10 cellular contexts compared by ENCODE assay signal in the genomic region with DNA sequence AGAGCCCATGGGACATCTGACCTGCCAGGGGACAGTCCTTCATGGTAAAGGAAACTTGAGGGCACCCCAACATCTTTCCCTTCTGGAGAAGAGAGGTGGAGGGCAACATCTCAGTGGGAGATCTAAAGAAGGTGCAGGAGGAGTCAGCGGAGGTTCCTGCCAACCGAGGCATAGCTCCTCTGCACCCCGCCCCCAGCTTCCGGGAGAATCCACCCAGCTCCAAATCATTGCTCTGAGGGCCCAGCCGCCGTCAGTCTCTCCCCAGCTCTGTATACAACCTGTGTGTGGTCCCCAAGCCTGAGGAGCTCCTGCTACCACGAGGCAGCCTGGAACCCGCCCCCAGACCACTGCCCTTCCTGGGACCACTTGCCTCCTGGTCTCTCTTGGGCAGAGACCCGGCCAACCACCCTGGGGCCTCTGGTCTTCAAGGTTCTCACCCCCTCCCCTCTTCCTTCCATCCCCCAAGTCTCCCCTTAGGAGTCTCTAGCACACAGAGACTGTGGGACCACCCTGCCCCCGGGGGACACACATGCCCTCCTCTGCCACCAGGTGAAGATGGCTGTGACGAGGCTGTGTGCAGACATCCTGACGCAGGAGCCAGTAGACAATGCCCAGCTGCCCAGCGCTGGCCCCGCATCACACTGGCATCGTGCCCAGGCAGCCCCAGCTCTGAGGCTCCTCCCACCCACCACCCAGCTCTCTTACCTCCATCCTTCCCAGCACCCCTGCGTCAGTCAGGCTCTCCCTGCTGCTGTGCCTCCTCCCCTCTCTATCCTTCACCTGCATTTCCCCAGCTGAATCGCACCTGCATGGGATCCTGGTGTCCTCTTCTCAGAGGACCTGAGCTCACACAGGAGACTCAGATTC. TPM values are rescaled to one million over a fixed set of nuclear protein-coding genes. Genes with fewer than 3 reads are reported as not detected.
DNase-seq lines count a peak whose midpoint lies in the region; ATAC-seq, FAIRE-seq and TF ChIP-seq lines count a peak whose summit lies in the region.
"Had no signal": no experiment of that assay in that cellular context is flagged by ENCODE, and none has a peak within 500 bp of the region (broad histone marks: within the 10 kb centered on the region; RNA-seq: fewer than 3 reads in every experiment).

No MANE protein-coding gene starts in this region.

- H3K4me1 ChIP-seq in GM12878 (ENCODE audit: control insufficient read depth, insufficient read depth, low read length), result peaks cover 10% of the 10 kb centered on the region

- no peaks in the 10 kb centered on the region for H3K36me3 Mint-ChIP-seq in stimulated activated memory B cell treated with anti-CD40 and anti-IgM and Interleukin-4, amounts not matched to agents 10 μg/mL and 1 μg/mL and 100 μg/mL, for 72 hours

- H3K9ac ChIP-seq in GM12878 (ENCODE audit: control insufficient read depth, insufficient read depth, low read length), result no peak overlapping the region

- H3K9me3 Mint-ChIP-seq in stimulated activated memory B cell treated with anti-CD40 and anti-IgM and Interleukin-4, amounts not matched to agents 10 μg/mL and 1 μg/mL and 100 μg/mL, for 72 hours, result no peaks in the 10 kb centered on the region

- no peak for TF ChIP-seq POLR2A in GM12878 (IDR thresholded peaks at IDR 0.05; ENCODE audit: low read depth, low read length)

- TF ChIP-seq CTCF in GM12878 (IDR thresholded peaks at IDR 0.05 in 2 of 3, conservative IDR thresholded peaks at IDR 0.05 in 1 of 3; ENCODE audit: control insufficient read depth in 2 of 3, extremely low read depth in 1 of 3, insufficient read depth in 1 of 3, low read depth in 3 of 3, low read length in 3 of 3), result no peak

- no peak overlapping the region for H3K4me3 ChIP-seq in GM12878

- H3K27ac ChIP-seq in GM12878 (ENCODE audit: control insufficient read depth, insufficient read depth), result no peak overlapping the region

- 0 out of 2 replicates have a peak overlapping the region, but pooled peaks have one; percentile 17 for H3K4me2 ChIP-seq in GM12878 (ENCODE audit: control insufficient read depth, insufficient read depth)

- H4K20me1 ChIP-seq in GM12878 (ENCODE audit: control insufficient read depth, insufficient read depth), result no peaks in the 10 kb centered on the region

- CTCF ChIA-PET in GM12878 (lab: Yijun Ruan, JAX), result no interaction called here

- H3K79me2 ChIP-seq in GM12878 (ENCODE audit: control insufficient read depth, insufficient read depth, low read length), result no peaks in the 10 kb centered on the region

- no peaks in the 10 kb centered on the region for H3K36me3 ChIP-seq in GM12878 (ENCODE audit: control insufficient read depth in 2 of 2, insufficient read depth in 2 of 2, low read length in 1 of 2)

- peaks cover 5 to 13% of the 10 kb centered on the region in 2 experiments; a peak in 3 of 4 replicates for H3K27me3 ChIP-seq in GM12878 (replicated peaks in 1 of 2; ENCODE audit: control insufficient read depth in 2 of 2, insufficient read depth in 2 of 2, low read length in 1 of 2)

- 15% methylated on average over 17 of the region's 17 CpGs for WGBS in GM12878 (ENCODE audit: insufficient coverage, insufficient replicate concordance, low lambda C conversion rate, missing lambda C conversion rate)

- POLR2A ChIA-PET in GM12878 (lab: Charles Lee), result no interaction called here

- H3K9me3 ChIP-seq in GM12878 (replicated peaks; ENCODE audit: control insufficient read depth, insufficient read depth, low read length), result no peaks in the 10 kb centered on the region

- no TSS peak for BruUV-seq in GM12878 (replicated peaks; lab: Mats Ljungman, UMichigan)

- H3K27me3 Mint-ChIP-seq in stimulated activated memory B cell treated with anti-CD40 and anti-IgM and Interleukin-4, amounts not matched to agents 10 μg/mL and 1 μg/mL and 100 μg/mL, for 72 hours, result peaks cover 76% of the 10 kb centered on the region

- peak overlapping the region; percentile 8 for H3K27ac Mint-ChIP-seq in stimulated activated memory B cell treated with anti-CD40 and anti-IgM and Interleukin-4, amounts not matched to agents 10 μg/mL and 1 μg/mL and 100 μg/mL, for 72 hours

- SMC1A ChIA-PET in GM12878 (lab: Charles Lee; ENCODE audit: uncharacterized antibody, unreplicated experiment), result no interaction called here

- RAD21 ChIA-PET in GM12878 (lab: Charles Lee; ENCODE audit: unreplicated experiment), result no interaction called here

- no peak for FAIRE-seq in GM12878 (lab: Jason Lieb, UNC)
- FAIRE-seq: endometrium, TTC549 had no signal

- intact Hi-C loops in GM12878 (cut with micrococcal nuclease; ENCODE audit: unreplicated experiment), result no loop called here

- in situ Hi-C loops in GM12878 (cut with MboI), result no loop called here

- DNase-seq in activated CD4-positive, CD25-positive, alpha-beta regulatory T cell (lab: John Stamatoyannopoulos, UW), result no peak
- DNase-seq in NCI-H510A (lab: John Stamatoyannopoulos, UW) (peak; percentile 96), GM12878 (ENCODE audit: low read depth, low spot score) (no peak), occipital lobe (lab: John Stamatoyannopoulos, UW) (no peak), HPDE6-E6E7 (ENCODE audit: extremely low spot score) (no peak)

- no peak overlapping the region for H2AFZ ChIP-seq in GM12878 (ENCODE audit: control insufficient read depth, low read depth, low read length)

- TF ChIP-seq EP300 in GM12878 (IDR thresholded peaks at IDR 0.05; ENCODE audit: borderline replicate concordance in 1 of 2, control insufficient read depth in 1 of 2, low read depth in 2 of 2, low read length in 2 of 2), result no peak

- ATAC-seq in activated CD4-positive, CD25-positive, alpha-beta regulatory T cell treated with anti-CD3 and anti-CD28 coated beads, Interleukin-2, amount 50 U/mL, for 24 hours, result peak; percentile 15 to 28
- ATAC-seq in GM12878 (peak; percentile 54), HG03469 (IDR thresholded peaks at IDR 0.05; ENCODE audit: unreplicated experiment) (no peak)
- peak; percentile 8 for ATAC-seq in stimulated activated memory B cell treated with anti-CD40 and anti-IgM and Interleukin-4, amounts not matched to agents 10 μg/mL and 1 μg/mL and 100 μg/mL, for 72 hours

- H3K4me3 Mint-ChIP-seq in stimulated activated memory B cell treated with anti-CD40 and anti-IgM and Interleukin-4, amounts not matched to agents 10 μg/mL and 1 μg/mL and 100 μg/mL, for 72 hours, result peak overlapping the region; percentile 34

- no peak for TF ChIP-seq RAD21 in GM12878 (IDR thresholded peaks at IDR 0.05; ENCODE audit: insufficient read depth, low read depth, low read length)

- peaks cover 51% of the 10 kb centered on the region for H3K4me1 Mint-ChIP-seq in stimulated activated memory B cell treated with anti-CD40 and anti-IgM and Interleukin-4, amounts not matched to agents 10 μg/mL and 1 μg/mL and 100 μg/mL, for 72 hours

RNA-seq across cellular contexts. Expression of gene NUDT14, which starts 13.0 kb away (rescaled TPM):
- 4.4 and 4.6 TPM in 2 replicates for total RNA-seq in GM12878 (2013; cell fraction: nucleolus; rRNA removed)
- 4.3 and 5.0 TPM in 2 replicates for total RNA-seq in GM12878 (2014; rRNA removed)
- 1.1 and 2.4 TPM in 2 replicates for total RNA-seq in GM12878 (2014; rRNA removed; fragmentation: Illumina TruSeq; extraction: Trizol)
- total RNA-seq in GM12878 (2021), result 5.4 and 6.4 TPM in 2 replicates
- polyA plus RNA-seq in GM12878 (2011; ENCODE audit: low read depth), result 0.73 TPM
- 1.8 and 4.4 TPM in 2 replicates for polyA plus RNA-seq in GM12878 (2011; rRNA removed)
- polyA plus RNA-seq in GM12878 (2011; cell fraction: cytosol; rRNA removed), result 5.8 and 7.9 TPM in 2 replicates
- polyA plus RNA-seq in GM12878 (2011; cell fraction: nucleus; rRNA removed), result 10.6 and 14.3 TPM in 2 replicates
- polyA plus RNA-seq in GM12878 (2012), result 5.3 and 5.9 TPM in 2 replicates
- polyA plus RNA-seq in GM12878 (2014; fragmentation: Illumina TruSeq; extraction: Trizol), result 0.62 TPM in 1 of 2 replicates, not detected in the other
- polyA plus RNA-seq in GM12878 (2014; fragmentation: Nextera tagmentation; extraction: Ambion mirVana), result under 1 TPM in 1 of 2 experiments, not detected in 1; 0.86 TPM
- polyA plus RNA-seq in GM12878 (2014; rRNA removed), result 5.3 and 6.2 TPM in 2 replicates
- 1 to 10 TPM; 4.0 to 6.8 TPM for polyA plus RNA-seq in GM12878 (2016; fragmentation: Nextera tagmentation; extraction: Ambion mirVana)
- 1.4 and 2.7 TPM in 2 replicates for polyA minus RNA-seq in GM12878 (2011; rRNA and poly(A)+ RNA removed)
- 1.8 and 2.9 TPM in 2 replicates for polyA minus RNA-seq in GM12878 (2011; cell fraction: cytosol; rRNA and poly(A)+ RNA removed)
- 1.1 and 1.2 TPM in 2 replicates for polyA minus RNA-seq in GM12878 (2011; cell fraction: nucleus; rRNA and poly(A)+ RNA removed)
- 18.2 TPM for total RNA-seq in occipital lobe

RNA-seq across cellular contexts. Expression of gene JAG2, which starts 25.6 kb away (rescaled TPM):
- total RNA-seq in GM12878 (2013; cell fraction: nucleolus; rRNA removed), result 0.81 and 0.95 TPM in 2 replicates
- total RNA-seq in GM12878 (2014; rRNA removed), result 0.06 TPM in 1 of 2 replicates, not detected in the other
- total RNA-seq in GM12878 (2014; rRNA removed; fragmentation: Illumina TruSeq; extraction: Trizol), result not detected in 2 replicates
- 0.10 and 0.19 TPM in 2 replicates for total RNA-seq in GM12878 (2021)
- polyA plus RNA-seq in GM12878 (2011; ENCODE audit: low read depth), result 0.09 TPM
- polyA plus RNA-seq in GM12878 (2011; rRNA removed), result 0.05 TPM in 1 of 2 replicates, not detected in the other
- polyA plus RNA-seq in GM12878 (2011; cell fraction: cytosol; rRNA removed), result 0.07 and 0.10 TPM in 2 replicates
- polyA plus RNA-seq in GM12878 (2011; cell fraction: nucleus; rRNA removed), result 0.45 and 0.73 TPM in 2 replicates
- 1.00 and 1.0 TPM in 2 replicates for polyA plus RNA-seq in GM12878 (2012)
- polyA plus RNA-seq in GM12878 (2014; fragmentation: Illumina TruSeq; extraction: Trizol), result not detected in 2 replicates
- not detected for polyA plus RNA-seq in GM12878 (2014; fragmentation: Nextera tagmentation; extraction: Ambion mirVana)
- 0.09 and 0.14 TPM in 2 replicates for polyA plus RNA-seq in GM12878 (2014; rRNA removed)
- under 1 TPM in 1 of 2 experiments, not detected in 1; 0.04 TPM for polyA plus RNA-seq in GM12878 (2016; fragmentation: Nextera tagmentation; extraction: Ambion mirVana)
- 0.67 TPM in 1 of 2 replicates, not detected in the other for polyA minus RNA-seq in GM12878 (2011; rRNA and poly(A)+ RNA removed)
- polyA minus RNA-seq in GM12878 (2011; cell fraction: cytosol; rRNA and poly(A)+ RNA removed), result 0.31 TPM in 1 of 2 replicates, not detected in the other
- polyA minus RNA-seq in GM12878 (2011; cell fraction: nucleus; rRNA and poly(A)+ RNA removed), result 0.24 and 0.57 TPM in 2 replicates
- total RNA-seq in occipital lobe, result 31.7 TPM

RNA-seq across cellular contexts. Expression of gene BTBD6, which starts 54.2 kb away (rescaled TPM):
- 7.0 and 8.1 TPM in 2 replicates for total RNA-seq in GM12878 (2013; cell fraction: nucleolus; rRNA removed)
- total RNA-seq in GM12878 (2014; rRNA removed), result 33.4 and 36.0 TPM in 2 replicates
- total RNA-seq in GM12878 (2014; rRNA removed; fragmentation: Illumina TruSeq; extraction: Trizol), result 18.6 and 20.8 TPM in 2 replicates
- 26.2 and 26.4 TPM in 2 replicates for total RNA-seq in GM12878 (2021)
- polyA plus RNA-seq in GM12878 (2011; ENCODE audit: low read depth), result 8.5 TPM
- polyA plus RNA-seq in GM12878 (2011; rRNA removed), result 8.4 and 13.8 TPM in 2 replicates
- polyA plus RNA-seq in GM12878 (2011; cell fraction: cytosol; rRNA removed), result 15.8 and 22.1 TPM in 2 replicates
- 41.5 and 42.8 TPM in 2 replicates for polyA plus RNA-seq in GM12878 (2011; cell fraction: nucleus; rRNA removed)
- 13.7 and 15.0 TPM in 2 replicates for polyA plus RNA-seq in GM12878 (2012)
- polyA plus RNA-seq in GM12878 (2014; fragmentation: Illumina TruSeq; extraction: Trizol), result 6.2 and 17.8 TPM in 2 replicates
- 1 to 10 TPM; 3.6 to 9.8 TPM for polyA plus RNA-seq in GM12878 (2014; fragmentation: Nextera tagmentation; extraction: Ambion mirVana)
- polyA plus RNA-seq in GM12878 (2014; rRNA removed), result 36.5 and 42.0 TPM in 2 replicates
- 1 to 10 TPM; 1.4 to 2.1 TPM for polyA plus RNA-seq in GM12878 (2016; fragmentation: Nextera tagmentation; extraction: Ambion mirVana)
- 8.6 and 14.2 TPM in 2 replicates for polyA minus RNA-seq in GM12878 (2011; rRNA and poly(A)+ RNA removed)
- 5.3 and 7.5 TPM in 2 replicates for polyA minus RNA-seq in GM12878 (2011; cell fraction: cytosol; rRNA and poly(A)+ RNA removed)
- polyA minus RNA-seq in GM12878 (2011; cell fraction: nucleus; rRNA and poly(A)+ RNA removed), result 6.0 and 8.9 TPM in 2 replicates
- 45.4 TPM for total RNA-seq in occipital lobe

Comparison
In these comparisons a context has a peak if more than half of its experiments do, and no peak if none do; other contexts are left out.
1. RNA of gene JAG2, which starts 25.6 kb away (total RNA-seq): 31.7 TPM in occipital lobe (single experiment); 0.06 to 0.95 TPM in GM12878; every median in the first group is over 10 times any median in the second.